Comparison of ENCODE assay signal across 27 cellular contexts in genomic region chr22:38830845-38831108, GRCh38.
"Had no signal": no experiment of that assay in that cellular context is flagged by ENCODE, and none has a peak within 500 bp of the region (broad histone marks: within the 10 kb centered on the region; RNA-seq: fewer than 3 reads in every experiment).

No MANE protein-coding gene starts in this region.

- H3K4me3 ChIP-seq: body of pancreas, breast epithelium, MG63, Peyer's patch, SJSA1 had no signal

- H3K4me1 ChIP-seq: body of pancreas, breast epithelium, Peyer's patch had no signal

- H3K27me3 ChIP-seq: body of pancreas, breast epithelium, MG63, Peyer's patch, SJSA1 had no signal

- H3K27ac ChIP-seq: body of pancreas, breast epithelium, Peyer's patch, SJSA1, VCaP had no signal

- H3K36me3 ChIP-seq: breast epithelium, MG63, Peyer's patch, SJSA1 had no signal

- H3K9ac ChIP-seq: SK-N-SH had no signal

- H3K9me3 ChIP-seq: body of pancreas, breast epithelium, MG63, Peyer's patch, SK-N-SH had no signal

- DNase-seq: activated B cell treated with CpG ODN at 0.5 μM for 24 hours; activated CD4-positive, alpha-beta memory T cell treated with anti-CD3 and anti-CD28 coated beads for 36 hours; activated CD4-positive, alpha-beta T cell treated with anti-CD3 and anti-CD28 coated beads for 4 hours; activated CD4-positive, alpha-beta T cell treated with anti-CD3 and anti-CD28 coated beads, Interleukin-2, amount 50 U/mL, for 1 hour; activated CD4-positive, CD25-positive, alpha-beta regulatory T cell treated with anti-CD3 and anti-CD28 coated beads, Interleukin-2, amount 50 U/mL, for 72 hours; activated CD8-positive, alpha-beta memory T cell treated with anti-CD3 and anti-CD28 coated beads, Interleukin-2, amount 50 U/mL, for 4 hours; activated effector memory CD4-positive, alpha-beta T cell treated with Interleukin-2 at 50 U/mL for 16 hours; activated naive CD8-positive, alpha-beta T cell treated with anti-CD3 and anti-CD28 coated beads, Interleukin-2, amount 10 ng/mL, durations not matched to agents 7 days and 5 days; activated T-cell treated with anti-CD3 and anti-CD28 coated beads for 4 hours; activated T-cell treated with anti-CD3 and anti-CD28 coated beads, Interleukin-2, amount 50 U/mL, for 4 hours; body of pancreas; KG1; NCI-H1092; NCI-H1436 treated with DMSO at 0.1 percent for 48 hours; NCI-H1694 treated with DMSO at 0.1 percent for 48 hours; NCI-H2029; NCI-H345; NCI-H524 treated with DMSO at 0.1 percent for 48 hours; RPMI8226; SHP77 treated with DMSO at 0.1 percent for 48 hours; SK-N-SH had no signal

- H3K9me2 ChIP-seq: SK-N-SH had no signal

- FAIRE-seq: astrocyte had no signal

- H3K4me2 ChIP-seq: SK-N-SH had no signal

- ATAC-seq: activated T-cell treated with anti-CD3 and anti-CD28 coated beads, Interleukin-2, amount 50 U/mL, for 4 hours; body of pancreas had no signal
